ENCODE assay signal across 1 cellular context in the genomic region with DNA sequence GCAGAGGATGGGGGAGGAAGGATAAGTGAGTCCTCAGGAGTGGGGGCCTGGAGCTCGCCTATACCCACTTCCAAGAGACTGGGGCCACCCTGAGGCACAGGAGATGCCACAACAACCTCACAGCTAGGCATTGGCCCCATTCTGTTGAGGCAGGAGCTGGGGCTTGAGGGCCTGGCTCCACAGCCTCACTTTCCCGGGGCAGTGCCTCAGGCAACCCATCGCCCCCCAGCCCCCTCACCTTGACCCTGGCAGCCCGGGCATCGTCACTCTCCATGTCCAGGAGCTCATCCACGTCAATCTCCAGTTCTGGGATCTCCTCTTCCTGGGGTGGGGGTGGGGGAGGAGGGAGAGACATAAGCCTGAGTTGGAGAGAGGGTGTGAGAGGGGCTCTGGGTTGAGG.
TF ChIP-seq lines count a peak whose summit lies in the region.

No MANE protein-coding gene starts in this region.

TF ChIP-seq in HEK293T, 16 proteins besides CTCF, POLR2A, EP300 and RAD21:
- TF ChIP-seq PKNOX1 (IDR thresholded peaks at IDR 0.05) (no peak), FOXK2 (IDR thresholded peaks at IDR 0.05) (no peak), SUZ12 (IDR thresholded peaks at IDR 0.05) (no peak), BHLHE40 (IDR thresholded peaks at IDR 0.05; ENCODE audit: borderline replicate concordance) (no peak), FOXA1 (IDR thresholded peaks at IDR 0.05) (no peak), LEF1 (IDR thresholded peaks at IDR 0.05; ENCODE audit: borderline replicate concordance) (no peak), L3MBTL2 (conservative IDR thresholded peaks at IDR 0.05) (no peak)
